Comparison of ENCODE assay signal across 10 cellular contexts in genomic region chr2:134252092-134252775, GRCh38. TPM values are rescaled to one million over a fixed set of nuclear protein-coding genes. Genes with fewer than 3 reads are reported as not detected.
A peak's percentile ranks its signal among the peaks of the same experiment; 100 is the strongest.
DNase-seq lines count a peak whose midpoint lies in the region; ATAC-seq, FAIRE-seq and TF ChIP-seq lines count a peak whose summit lies in the region.
"Had no signal": no experiment of that assay in that cellular context is flagged by ENCODE, and none has a peak within 500 bp of the region (broad histone marks: within the 10 kb centered on the region; RNA-seq: fewer than 3 reads in every experiment).

No MANE protein-coding gene starts in this region.

- FAIRE-seq in HepG2 (lab: Jason Lieb, UNC) = no peak
- FAIRE-seq: K562 had no signal

- H3K4me1 ChIP-seq in adipocyte (ENCODE audit: control insufficient read depth, insufficient read depth, low read length) (no peaks in the 10 kb centered on the region), HepG2 (ENCODE audit: insufficient read depth, low read length) (no peaks in the 10 kb centered on the region)
- H3K4me1 ChIP-seq: SJSA1 had no signal

- H3K79me2 ChIP-seq in HepG2 (ENCODE audit: insufficient read depth, low read length) = peaks cover 16% of the 10 kb centered on the region

- no peak overlapping the region for H3K9ac ChIP-seq in adipocyte (ENCODE audit: low read length)
- no peak overlapping the region for H3K9ac ChIP-seq in HepG2 (ENCODE audit: insufficient read depth, low read depth, low read length)

- TF ChIP-seq CTCF in HepG2 (CRISPR knock-in tag; IDR thresholded peaks at IDR 0.05) = no peak

- ATAC-seq in stimulated activated effector memory CD8-positive, alpha-beta T cell treated with anti-CD3 and anti-CD28 coated beads, Interleukin-12 subunit alpha, Interleukin-12 subunit beta, amount 100 ng/mL, for 72 hours = peak; percentile 94
- ATAC-seq in GM18498 (IDR thresholded peaks at IDR 0.05; ENCODE audit: unreplicated experiment) = no peak
- no peak for ATAC-seq in HepG2
- ATAC-seq: K562 had no signal

- no peak overlapping the region for H3K27ac ChIP-seq in HepG2 (ENCODE audit: extremely low read length, insufficient read depth, low read length)
- H3K27ac ChIP-seq: SJSA1 had no signal

- no peak for TF ChIP-seq POLR2A in HepG2 (IDR thresholded peaks at IDR 0.05; ENCODE audit: insufficient read depth in 1 of 2, low read depth in 2 of 2, low read length in 2 of 2)

- peak overlapping the region; percentile 29 for H3K4me3 Mint-ChIP-seq in activated T-cell treated with anti-CD3 and anti-CD28 coated beads, Interleukin-2, amount 50 U/mL, for 24 hours
- peak overlapping the region; percentile 33 for H3K4me3 Mint-ChIP-seq in stimulated activated effector memory CD8-positive, alpha-beta T cell treated with anti-CD3 and anti-CD28 coated beads, Interleukin-12 subunit alpha, Interleukin-12 subunit beta, amount 100 ng/mL, for 72 hours

- H3K9me3 Mint-ChIP-seq in activated T-cell treated with anti-CD3 and anti-CD28 coated beads, Interleukin-2, amount 50 U/mL, for 24 hours = no peaks in the 10 kb centered on the region
- no peaks in the 10 kb centered on the region for H3K9me3 Mint-ChIP-seq in stimulated activated effector memory CD8-positive, alpha-beta T cell treated with anti-CD3 and anti-CD28 coated beads, Interleukin-12 subunit alpha, Interleukin-12 subunit beta, amount 100 ng/mL, for 72 hours

- in situ Hi-C loops in HepG2 (cut with HindIII; ENCODE audit: extremely low pct_ligation_motif_present, low pct_unique_long_range_greater_than_20kb) = no loop called here

- TF ChIP-seq RAD21 in HepG2 (CRISPR knock-in tag; IDR thresholded peaks at IDR 0.05) = no peak

- H3K9me3 ChIP-seq in adipocyte (ENCODE audit: control insufficient read depth, low read length) (no peaks in the 10 kb centered on the region), HepG2 (ENCODE audit: low read length) (no peaks in the 10 kb centered on the region)
- H3K9me3 ChIP-seq: SJSA1 had no signal

- H3K27me3 ChIP-seq in adipocyte (replicated peaks; ENCODE audit: control insufficient read depth, insufficient read depth, low read length) (no peaks in the 10 kb centered on the region), HepG2 (ENCODE audit: control insufficient read depth in 1 of 2, insufficient read depth in 2 of 2, low read length in 2 of 2) (no peaks in the 10 kb centered on the region)
- H3K27me3 ChIP-seq: SJSA1 had no signal

- no peak for TF ChIP-seq EP300 in HepG2 (IDR thresholded peaks at IDR 0.05; ENCODE audit: low read depth in 2 of 2, low read length in 2 of 2)
- no peak for TF ChIP-seq EP300 in HepG2 (CRISPR knock-in tag; IDR thresholded peaks at IDR 0.05; ENCODE audit: borderline replicate concordance)

- peak overlapping the region; percentile 87 for H3K27ac Mint-ChIP-seq in activated T-cell treated with anti-CD3 and anti-CD28 coated beads, Interleukin-2, amount 50 U/mL, for 24 hours
- H3K27ac Mint-ChIP-seq in stimulated activated effector memory CD8-positive, alpha-beta T cell treated with anti-CD3 and anti-CD28 coated beads, Interleukin-12 subunit alpha, Interleukin-12 subunit beta, amount 100 ng/mL, for 72 hours = peak overlapping the region; percentile 60

- no peak overlapping the region for H2AFZ ChIP-seq in HepG2 (ENCODE audit: low read length)

- H3K36me3 Mint-ChIP-seq in activated T-cell treated with anti-CD3 and anti-CD28 coated beads, Interleukin-2, amount 50 U/mL, for 24 hours (ENCODE audit: low read depth) = peaks cover 39% of the 10 kb centered on the region
- peaks cover 21% of the 10 kb centered on the region for H3K36me3 Mint-ChIP-seq in stimulated activated effector memory CD8-positive, alpha-beta T cell treated with anti-CD3 and anti-CD28 coated beads, Interleukin-12 subunit alpha, Interleukin-12 subunit beta, amount 100 ng/mL, for 72 hours

- H3K27me3 Mint-ChIP-seq in activated T-cell treated with anti-CD3 and anti-CD28 coated beads, Interleukin-2, amount 50 U/mL, for 24 hours = no peaks in the 10 kb centered on the region

- 98% methylated on average over 4 of the region's 4 CpGs for WGBS in HepG2 (ENCODE audit: low lambda C conversion rate)

- H3K4me3 ChIP-seq in adipocyte (ENCODE audit: low read length) = no peak overlapping the region
- H3K4me3 ChIP-seq in HepG2 (replicated peaks in 1 of 3; ENCODE audit: insufficient read depth in 1 of 3, low read depth in 2 of 3, low read length in 3 of 3) = no peak overlapping the region
- H3K4me3 ChIP-seq: K562, SJSA1 had no signal

- H3K36me3 ChIP-seq in adipocyte (ENCODE audit: control insufficient read depth, insufficient read depth, low read length, severe bottlenecking) = no peaks in the 10 kb centered on the region
- H3K36me3 ChIP-seq in HepG2 (replicated peaks in 1 of 2; ENCODE audit: control insufficient read depth in 1 of 2, insufficient read depth in 2 of 2, low read length in 2 of 2) = peaks cover 10 to 26% of the 10 kb centered on the region in 2 experiments
- H3K36me3 ChIP-seq: SJSA1 had no signal

- intact Hi-C loops in HepG2 (cut with micrococcal nuclease; ENCODE audit: unreplicated experiment) = no loop called here

- no peaks in the 10 kb centered on the region for H4K20me1 ChIP-seq in HepG2 (ENCODE audit: insufficient read depth, low read length)

- no peak overlapping the region for H3K4me2 ChIP-seq in HepG2 (ENCODE audit: low read depth, low read length)

- BruUV-seq in HepG2 (replicated peaks; lab: Mats Ljungman, UMichigan) = no TSS peak

- CTCF ChIA-PET in HepG2 (lab: Yijun Ruan, JAX; ENCODE audit: low intra/inter-chr PET ratio, low total read pairs) = no interaction called here

- H3K4me1 Mint-ChIP-seq in activated T-cell treated with anti-CD3 and anti-CD28 coated beads, Interleukin-2, amount 50 U/mL, for 24 hours (ENCODE audit: low read depth) = peaks cover 94% of the 10 kb centered on the region
- peaks cover 72% of the 10 kb centered on the region for H3K4me1 Mint-ChIP-seq in stimulated activated effector memory CD8-positive, alpha-beta T cell treated with anti-CD3 and anti-CD28 coated beads, Interleukin-12 subunit alpha, Interleukin-12 subunit beta, amount 100 ng/mL, for 72 hours

- POLR2A ChIA-PET in HepG2 (lab: Yijun Ruan, JAX) = no interaction called here

- DNase-seq in activated T-cell treated with anti-CD3 and anti-CD28 coated beads, Interleukin-2, amount 50 U/mL, for 24 hours = no peak
- DNase-seq in activated T-cell treated with anti-CD3 and anti-CD28 coated beads for 4 hours (no peak), NCI-H510A treated with DMSO at 0.1 percent for 48 hours (lab: John Stamatoyannopoulos, UW) (peak; percentile 51), adipocyte (ENCODE audit: low read depth) (peak; percentile 14), GDM1 (lab: John Stamatoyannopoulos, UW) (no peak), HepG2 (ENCODE audit: low spot score) (no peak)
- peak; percentile 36 to 78 for DNase-seq in stimulated activated effector memory CD8-positive, alpha-beta T cell treated with anti-CD3 and anti-CD28 coated beads, Interleukin-12 subunit alpha, Interleukin-12 subunit beta, amount 100 ng/mL, for 72 hours (ENCODE audit: low spot score in 2 of 2)

TF ChIP-seq in HepG2, 621 proteins besides CTCF, POLR2A, EP300 and RAD21:
- TF ChIP-seq ZNF607 (CRISPR knock-in tag; IDR thresholded peaks at IDR 0.05; ENCODE audit: borderline replicate concordance) (no peak), HDAC2 (CRISPR knock-in tag; IDR thresholded peaks at IDR 0.05) (no peak), GPBP1L1 (CRISPR knock-in tag; IDR thresholded peaks at IDR 0.05) (no peak), TGIF2 (CRISPR knock-in tag; IDR thresholded peaks at IDR 0.05) (no peak), TCF12 (IDR thresholded peaks at IDR 0.05) (no peak), TCF12 (CRISPR knock-in tag; IDR thresholded peaks at IDR 0.05) (no peak), CEBPB (IDR thresholded peaks at IDR 0.05; ENCODE audit: borderline replicate concordance, low read depth, low read length) (no peak)

RNA-seq across cellular contexts. Expression of gene MGAT5, which starts 1.6 kb away (rescaled TPM):
- total RNA-seq in HepG2 (2016; rRNA removed; fragmentation: Illumina TruSeq; extraction: Trizol) = 41.6 and 60.2 TPM in 2 replicates
- total RNA-seq in HepG2 (2016; cell fraction: cytosol; rRNA removed; fragmentation: Illumina TruSeq; extraction: Trizol; ENCODE audit: low read depth) = 135 and 162 TPM in 2 replicates
- 38.9 and 57.0 TPM in 2 replicates for total RNA-seq in HepG2 (2016; cell fraction: insoluble cytoplasmic fraction; rRNA removed; fragmentation: Illumina TruSeq; extraction: Trizol)
- total RNA-seq in HepG2 (2016; cell fraction: membrane; rRNA removed; fragmentation: Illumina TruSeq; extraction: Trizol) = 47.6 and 51.1 TPM in 2 replicates
- total RNA-seq in HepG2 (2016; cell fraction: nucleus; rRNA removed; fragmentation: Illumina TruSeq; extraction: Trizol) = 89.0 and 90.8 TPM in 2 replicates
- 30.0 and 33.1 TPM in 2 replicates for polyA plus RNA-seq in HepG2 (2011; rRNA removed)
- 25.6 and 26.2 TPM in 2 replicates for polyA plus RNA-seq in HepG2 (2011; cell fraction: cytosol; rRNA removed)
- polyA plus RNA-seq in HepG2 (2011; cell fraction: nucleus; rRNA removed) = 49.6 and 62.0 TPM in 2 replicates
- polyA plus RNA-seq in HepG2 (2012) = 27.4 and 34.9 TPM in 2 replicates
- 2.3 and 2.7 TPM in 2 replicates for polyA plus RNA-seq in HepG2 (2016; cell fraction: cytosol; fragmentation: Illumina TruSeq; extraction: Trizol; ENCODE audit: low read depth)
- 23.2 and 26.4 TPM in 2 replicates for polyA plus RNA-seq in HepG2 (2016; cell fraction: insoluble cytoplasmic fraction; fragmentation: Illumina TruSeq; extraction: Trizol; ENCODE audit: low read depth)
- 6.2 and 7.2 TPM in 2 replicates for polyA plus RNA-seq in HepG2 (2016; cell fraction: membrane; fragmentation: Illumina TruSeq; extraction: Trizol; ENCODE audit: low read depth)
- polyA plus RNA-seq in HepG2 (2016; cell fraction: nucleus; fragmentation: Illumina TruSeq; extraction: Trizol; ENCODE audit: insufficient read depth, low read depth) = 54.2 and 59.9 TPM in 2 replicates
- 26.7 and 71.2 TPM in 2 replicates for polyA minus RNA-seq in HepG2 (2011; rRNA and poly(A)+ RNA removed; ENCODE audit: low replicate concordance)
- polyA minus RNA-seq in HepG2 (2011; cell fraction: cytosol; rRNA and poly(A)+ RNA removed) = 46.1 and 49.4 TPM in 2 replicates
- 105 and 114 TPM in 2 replicates for polyA minus RNA-seq in HepG2 (2011; cell fraction: nucleus; rRNA and poly(A)+ RNA removed)

Comparison
In these comparisons a context has a peak if more than half of its experiments do, and no peak if none do; other contexts are left out.
1. DNase-seq: peak in NCI-H510A treated with DMSO at 0.1 percent for 48 hours (single experiment), adipocyte (single experiment) and stimulated activated effector memory CD8-positive, alpha-beta T cell treated with anti-CD3 and anti-CD28 coated beads, Interleukin-12 subunit alpha, Interleukin-12 subunit beta, amount 100 ng/mL, for 72 hours (2 of 2); none in activated T-cell treated with anti-CD3 and anti-CD28 coated beads, Interleukin-2, amount 50 U/mL, for 24 hours (single experiment), activated T-cell treated with anti-CD3 and anti-CD28 coated beads for 4 hours (single experiment), GDM1 (single experiment) and HepG2 (single experiment).